ENCODE assay signal across 8 cellular contexts in genomic region chr10:91006752-91007346, GRCh38.
DNase-seq lines count a peak whose midpoint lies in the region; ATAC-seq and FAIRE-seq lines count a peak whose summit lies in the region.

No MANE protein-coding gene starts in this region.

- H3K27me3 ChIP-seq in mesenchymal stem cell (ENCODE audit: control insufficient read depth in 1 of 2, insufficient read depth in 1 of 2, low read length in 2 of 2), result no peaks in the 10 kb centered on the region

- no peak overlapping the region for H2BK5ac ChIP-seq in mesenchymal stem cell (ENCODE audit: low read depth, low read length, poor library complexity, severe bottlenecking)

- no CpG with 5 or more reads among the region's 1 CpG for WGBS in mesenchymal stem cell

- H3K27ac ChIP-seq in mesenchymal stem cell (ENCODE audit: low read length, poor library complexity, severe bottlenecking), result no peak overlapping the region

- H3K79me1 ChIP-seq in mesenchymal stem cell (replicated peaks; ENCODE audit: low read length, poor library complexity, severe bottlenecking), result no peaks in the 10 kb centered on the region

- no peak overlapping the region for H3K4ac ChIP-seq in mesenchymal stem cell (ENCODE audit: low read depth in 1 of 2, low read length in 2 of 2)

- no peaks in the 10 kb centered on the region for H3K36me3 ChIP-seq in mesenchymal stem cell (ENCODE audit: control insufficient read depth in 1 of 2, insufficient read depth in 2 of 2, low read depth in 1 of 2, low read length in 2 of 2)

- no peak overlapping the region for H2AFZ ChIP-seq in mesenchymal stem cell (ENCODE audit: low read depth, low read length)

- no peak for FAIRE-seq in urothelium cell line (lab: Jason Lieb, UNC)

- H3K4me3 ChIP-seq in mesenchymal stem cell (ENCODE audit: insufficient read depth in 1 of 2, low read depth in 1 of 2, low read length in 2 of 2), result no peak overlapping the region

- H3K23ac ChIP-seq in mesenchymal stem cell (ENCODE audit: low read length in 2 of 2), result no peak overlapping the region

- no peak overlapping the region for H3K9ac ChIP-seq in mesenchymal stem cell (ENCODE audit: low read length)

- H3K9me3 ChIP-seq in mesenchymal stem cell (ENCODE audit: control insufficient read depth, low read length), result no peaks in the 10 kb centered on the region

- H2AK5ac ChIP-seq in mesenchymal stem cell (ENCODE audit: low read length, severe bottlenecking), result no peak overlapping the region

- H4K91ac ChIP-seq in mesenchymal stem cell (ENCODE audit: low read length), result no peak overlapping the region

- H2BK15ac ChIP-seq in mesenchymal stem cell (ENCODE audit: low read depth, poor library complexity, severe bottlenecking), result no peak overlapping the region

- H2BK120ac ChIP-seq in mesenchymal stem cell (ENCODE audit: low read depth, low read length), result no peak overlapping the region

- no peak overlapping the region for H4K8ac ChIP-seq in mesenchymal stem cell (ENCODE audit: low read length)

- H3K4me2 ChIP-seq in mesenchymal stem cell (ENCODE audit: low read length, poor library complexity, severe bottlenecking), result no peak overlapping the region

- no peak overlapping the region for H3K14ac ChIP-seq in mesenchymal stem cell (ENCODE audit: low read length in 2 of 2)

- ATAC-seq in GM18499 (IDR thresholded peaks at IDR 0.05; ENCODE audit: insufficient read depth, unreplicated experiment) (peak; percentile 83), GM21367 (IDR thresholded peaks at IDR 0.05; ENCODE audit: unreplicated experiment) (peak; percentile 86), HG03520 (IDR thresholded peaks at IDR 0.05; ENCODE audit: unreplicated experiment) (peak; percentile 91)

- no peak overlapping the region for H2BK12ac ChIP-seq in mesenchymal stem cell (ENCODE audit: low read length in 2 of 2)

- DNase-seq in mesenchymal stem cell (peak; percentile 37), ureter (ENCODE audit: low spot score) (no peak), urothelium cell line (ENCODE audit: low spot score) (no peak), middle frontal gyrus (ENCODE audit: extremely low spot score, low spot score) (no peak), NCI-H345 treated with DMSO at 0.1 percent for 48 hours (lab: John Stamatoyannopoulos, UW; ENCODE audit: unreplicated experiment) (no peak)

- H3K4me1 ChIP-seq in mesenchymal stem cell (ENCODE audit: control insufficient read depth, insufficient read depth, low read depth, low read length), result no peaks in the 10 kb centered on the region

- H3K18ac ChIP-seq in mesenchymal stem cell (ENCODE audit: low read depth in 1 of 2, low read length in 2 of 2), result peak overlapping the region in 1 of 2 experiments; percentile 39
